11 cellular contexts compared by ENCODE assay signal in genomic region chr19:53882391-53883050, GRCh38. TPM values are rescaled to one million over a fixed set of nuclear protein-coding genes. Genes with fewer than 3 reads are reported as not detected.
DNase-seq lines count a peak whose midpoint lies in the region; ATAC-seq, FAIRE-seq and TF ChIP-seq lines count a peak whose summit lies in the region.
"Had no signal": no experiment of that assay in that cellular context is flagged by ENCODE, and none has a peak within 500 bp of the region (broad histone marks: within the 10 kb centered on the region; RNA-seq: fewer than 3 reads in every experiment).

No MANE protein-coding gene starts in this region.

- H3K79me2 ChIP-seq in HepG2 (ENCODE audit: insufficient read depth, low read length), result no peaks in the 10 kb centered on the region

- H3K27ac Mint-ChIP-seq in activated T-helper 2 cell treated with anti-CD3 and anti-CD28 coated beads, Interferon-gamma antibody, Interleukin-2, Interleukin-4, amounts not matched to agents 10 μg/mL and 5 μg/mL and 100 μg/mL, durations not matched to agents 14 hours and 24 hours and 36 hours, result no peak overlapping the region
- no peak overlapping the region for H3K27ac Mint-ChIP-seq in activated naive CD4-positive, alpha-beta T cell treated with anti-CD3 and anti-CD28 coated beads for 36 hours

- H3K4me3 Mint-ChIP-seq in activated T-helper 2 cell treated with anti-CD3 and anti-CD28 coated beads, Interferon-gamma antibody, Interleukin-2, Interleukin-4, amounts not matched to agents 10 μg/mL and 5 μg/mL and 100 μg/mL, durations not matched to agents 14 hours and 24 hours and 36 hours (ENCODE audit: low read depth), result peak overlapping the region; percentile 30
- no peak overlapping the region for H3K4me3 Mint-ChIP-seq in activated naive CD4-positive, alpha-beta T cell treated with anti-CD3 and anti-CD28 coated beads for 36 hours

- ATAC-seq in HepG2 (no peak), right lobe of liver (no peak)

- H3K4me3 ChIP-seq in HepG2 (replicated peaks in 1 of 3; ENCODE audit: insufficient read depth in 1 of 3, low read depth in 2 of 3, low read length in 3 of 3) (peak overlapping the region in 1 of 3 experiments; percentile 68; a peak in 1 of 6 replicates), right lobe of liver (no peak overlapping the region), kidney epithelial cell (ENCODE audit: low read depth, low read length) (peak overlapping the region; percentile 40), thymus (ENCODE audit: low read length) (peak overlapping the region; percentile 55)
- H3K4me3 ChIP-seq: thyroid gland had no signal

- peak overlapping the region; percentile 89 for H3K4me2 ChIP-seq in HepG2 (ENCODE audit: low read depth, low read length)

- H3K36me3 ChIP-seq in HepG2 (replicated peaks in 1 of 2; ENCODE audit: control insufficient read depth in 1 of 2, insufficient read depth in 2 of 2, low read length in 2 of 2) (no peaks in the 10 kb centered on the region), right lobe of liver (no peaks in the 10 kb centered on the region), kidney epithelial cell (ENCODE audit: control insufficient read depth, insufficient read depth, low read length) (no peaks in the 10 kb centered on the region), thymus (ENCODE audit: control insufficient read depth, insufficient read depth) (no peaks in the 10 kb centered on the region)
- H3K36me3 ChIP-seq: thyroid gland had no signal

- intact Hi-C loops in HepG2 (cut with micrococcal nuclease; ENCODE audit: unreplicated experiment), result loop anchor here (2.0 kb wide), 1 partner anchor 40 kb away; no protein-coding TSS in a partner anchor
- intact Hi-C loops in right lobe of liver (cut with DNase I), result no loop called here
- intact Hi-C loops in activated T-helper 2 cell treated with anti-CD3 and anti-CD28 coated beads, Interferon-gamma antibody, Interleukin-2, Interleukin-4, amounts not matched to agents 10 μg/mL and 5 μg/mL and 100 μg/mL, durations not matched to agents 14 hours and 24 hours and 36 hours (cut with micrococcal nuclease), result loop anchor here (2.0 kb wide), 1 partner anchor 30 kb away; no protein-coding TSS in a partner anchor
- intact Hi-C loops in activated naive CD4-positive, alpha-beta T cell treated with anti-CD3 and anti-CD28 coated beads for 36 hours (cut with micrococcal nuclease), result loop anchor here (1.0 to 5.0 kb wide), 3 partner anchors 30 to 685 kb away; no protein-coding TSS in a partner anchor

- H3K36me3 Mint-ChIP-seq in activated T-helper 2 cell treated with anti-CD3 and anti-CD28 coated beads, Interferon-gamma antibody, Interleukin-2, Interleukin-4, amounts not matched to agents 10 μg/mL and 5 μg/mL and 100 μg/mL, durations not matched to agents 14 hours and 24 hours and 36 hours (ENCODE audit: low read depth), result no peaks in the 10 kb centered on the region
- no peaks in the 10 kb centered on the region for H3K36me3 Mint-ChIP-seq in activated naive CD4-positive, alpha-beta T cell treated with anti-CD3 and anti-CD28 coated beads for 36 hours (ENCODE audit: low read depth)

- POLR2A ChIA-PET in HepG2 (lab: Yijun Ruan, JAX) (interaction anchor here (1.4 to 1.5 kb wide), 3 partner anchors 15 to 18 kb away, joined by 6 to 14 read pairs (median 9); partner anchors contain the start of gene MYADM), HEK293T (lab: Yijun Ruan, JAX) (interaction anchor here (0.6 to 2.0 kb wide), 2 partner anchors 10 to 98 kb away, joined by 3 to 6 read pairs; no protein-coding TSS in a partner anchor)

- H3K9ac ChIP-seq in HepG2 (ENCODE audit: insufficient read depth, low read depth, low read length), result no peak overlapping the region

- no peaks in the 10 kb centered on the region for H4K20me1 ChIP-seq in HepG2 (ENCODE audit: insufficient read depth, low read length)

- H2AFZ ChIP-seq in HepG2 (ENCODE audit: low read length), result no peak overlapping the region

- DNase-seq in HepG2 (ENCODE audit: low spot score), result no peak
- DNase-seq in right lobe of liver, result no peak
- DNase-seq in activated T-helper 2 cell treated with anti-CD3 and anti-CD28 coated beads, Interferon-gamma antibody, Interleukin-2, Interleukin-4, amounts not matched to agents 10 μg/mL and 5 μg/mL and 100 μg/mL, durations not matched to agents 14 hours and 24 hours and 36 hours (ENCODE audit: low spot score), result no peak
- no peak for DNase-seq in kidney epithelial cell (ENCODE audit: low read depth)
- DNase-seq in activated naive CD4-positive, alpha-beta T cell treated with anti-CD3 and anti-CD28 coated beads for 36 hours, result no peak
- DNase-seq in H4 (ENCODE audit: low spot score), result no peak
- DNase-seq in HEK293T (ENCODE audit: extremely low spot score), result no peak
- DNase-seq: NCI-H2029 had no signal

- BruUV-seq in HepG2 (replicated peaks; lab: Mats Ljungman, UMichigan), result no TSS peak

- peaks cover 23% of the 10 kb centered on the region for H3K27me3 Mint-ChIP-seq in activated T-helper 2 cell treated with anti-CD3 and anti-CD28 coated beads, Interferon-gamma antibody, Interleukin-2, Interleukin-4, amounts not matched to agents 10 μg/mL and 5 μg/mL and 100 μg/mL, durations not matched to agents 14 hours and 24 hours and 36 hours (ENCODE audit: low read depth)
- H3K27me3 Mint-ChIP-seq in activated naive CD4-positive, alpha-beta T cell treated with anti-CD3 and anti-CD28 coated beads for 36 hours (ENCODE audit: low read depth), result peaks cover 17% of the 10 kb centered on the region

- TF ChIP-seq EP300 in HepG2 (IDR thresholded peaks at IDR 0.05; ENCODE audit: low read depth in 2 of 2, low read length in 2 of 2) (no peak), HepG2 (CRISPR knock-in tag; IDR thresholded peaks at IDR 0.05; ENCODE audit: borderline replicate concordance) (no peak)

- H3K27me3 ChIP-seq in HepG2 (ENCODE audit: control insufficient read depth in 1 of 2, insufficient read depth in 2 of 2, low read length in 2 of 2) (peaks cover 0 to 38% of the 10 kb centered on the region in 2 experiments; a peak in 3 of 5 replicates), right lobe of liver (peaks cover 0 to 11% of the 10 kb centered on the region in 2 donors), kidney epithelial cell (ENCODE audit: control insufficient read depth, insufficient read depth, low read length) (peaks cover 45% of the 10 kb centered on the region), thymus (ENCODE audit: control insufficient read depth, insufficient read depth) (peaks cover 26% of the 10 kb centered on the region)

- H3K27ac ChIP-seq in HepG2 (ENCODE audit: extremely low read length, insufficient read depth, low read length), result no peak overlapping the region
- no peak overlapping the region for H3K27ac ChIP-seq in right lobe of liver
- H3K27ac ChIP-seq in thymus (ENCODE audit: low read depth), result peak overlapping the region; percentile 31
- H3K27ac ChIP-seq: thyroid gland had no signal

- peaks cover 11% of the 10 kb centered on the region for H3K4me1 Mint-ChIP-seq in activated T-helper 2 cell treated with anti-CD3 and anti-CD28 coated beads, Interferon-gamma antibody, Interleukin-2, Interleukin-4, amounts not matched to agents 10 μg/mL and 5 μg/mL and 100 μg/mL, durations not matched to agents 14 hours and 24 hours and 36 hours (ENCODE audit: low read depth)
- peaks cover 20% of the 10 kb centered on the region for H3K4me1 Mint-ChIP-seq in activated naive CD4-positive, alpha-beta T cell treated with anti-CD3 and anti-CD28 coated beads for 36 hours (ENCODE audit: low read depth)

- 17% methylated on average over 15 of the region's 18 CpGs for WGBS in HepG2 (ENCODE audit: low lambda C conversion rate)
- WGBS in right lobe of liver (ENCODE audit: insufficient coverage, low coverage, low lambda C conversion rate, missing lambda C conversion rate), result 7% methylated on average over 13 of the region's 18 CpGs
- 8% methylated on average over 18 of the region's 18 CpGs for WGBS in thymus

- no peak for TF ChIP-seq RAD21 in HepG2 (CRISPR knock-in tag; IDR thresholded peaks at IDR 0.05)

- FAIRE-seq in HepG2 (lab: Jason Lieb, UNC), result no peak

- CTCF ChIA-PET in HepG2 (lab: Yijun Ruan, JAX; ENCODE audit: low intra/inter-chr PET ratio, low total read pairs), result interaction anchor here (2.7 to 3.7 kb wide), 2 partner anchors 29 to 40 kb away, joined by 20 to 34 read pairs; no protein-coding TSS in a partner anchor
- CTCF ChIA-PET in activated naive CD4-positive, alpha-beta T cell treated with anti-CD3 and anti-CD28 coated beads for 36 hours (lab: Charles Lee), result interaction anchor here (1.1 to 1.6 kb wide), 4 partner anchors 12 to 141 kb away, joined by 3 to 10 read pairs (median 3); partner anchors contain the start of gene MYADM
- CTCF ChIA-PET in HEK293T (lab: Yijun Ruan, JAX), result no interaction called here

- peaks cover 30% of the 10 kb centered on the region for H3K4me1 ChIP-seq in HepG2 (ENCODE audit: insufficient read depth, low read length)
- peaks cover 0 to 11% (median 0%) of the 10 kb centered on the region in 4 donors for H3K4me1 ChIP-seq in right lobe of liver
- peaks cover 30% of the 10 kb centered on the region for H3K4me1 ChIP-seq in thymus (ENCODE audit: control insufficient read depth, insufficient read depth, low read length)

- in situ Hi-C loops in HepG2 (cut with HindIII; ENCODE audit: extremely low pct_ligation_motif_present, low pct_unique_long_range_greater_than_20kb), result loop anchor here (5.0 kb wide), 1 partner anchor 40 kb away; no protein-coding TSS in a partner anchor

- TF ChIP-seq POLR2A in HepG2 (IDR thresholded peaks at IDR 0.05; ENCODE audit: insufficient read depth in 1 of 2, low read depth in 2 of 2, low read length in 2 of 2), result no peak
- TF ChIP-seq POLR2A in right lobe of liver (IDR thresholded peaks at IDR 0.05), result no peak

- TF ChIP-seq CTCF in HepG2 (CRISPR knock-in tag; IDR thresholded peaks at IDR 0.05) (no peak), right lobe of liver (IDR thresholded peaks at IDR 0.05) (no peak), kidney epithelial cell (IDR thresholded peaks at IDR 0.05; ENCODE audit: insufficient read depth, low read length, poor library complexity, severe bottlenecking) (no peak)

- H3K9me3 ChIP-seq in HepG2 (ENCODE audit: low read length), result no peaks in the 10 kb centered on the region
- H3K9me3 ChIP-seq in right lobe of liver, result no peaks in the 10 kb centered on the region
- no peaks in the 10 kb centered on the region for H3K9me3 ChIP-seq in thymus (ENCODE audit: control insufficient read depth)
- H3K9me3 ChIP-seq: thyroid gland had no signal

- no peaks in the 10 kb centered on the region for H3K9me3 Mint-ChIP-seq in activated T-helper 2 cell treated with anti-CD3 and anti-CD28 coated beads, Interferon-gamma antibody, Interleukin-2, Interleukin-4, amounts not matched to agents 10 μg/mL and 5 μg/mL and 100 μg/mL, durations not matched to agents 14 hours and 24 hours and 36 hours
- H3K9me3 Mint-ChIP-seq in activated naive CD4-positive, alpha-beta T cell treated with anti-CD3 and anti-CD28 coated beads for 36 hours, result no peaks in the 10 kb centered on the region

RNA-seq across cellular contexts. Expression of gene PRKCG, which starts 0.5 kb away (rescaled TPM):
- total RNA-seq in HepG2 (2016; rRNA removed; fragmentation: Illumina TruSeq; extraction: Trizol), result 0.02 TPM in 1 of 2 replicates, not detected in the other
- total RNA-seq in HepG2 (2016; cell fraction: cytosol; rRNA removed; fragmentation: Illumina TruSeq; extraction: Trizol; ENCODE audit: low read depth), result not detected in 2 replicates
- not detected in 2 replicates for total RNA-seq in HepG2 (2016; cell fraction: insoluble cytoplasmic fraction; rRNA removed; fragmentation: Illumina TruSeq; extraction: Trizol)
- not detected in 2 replicates for total RNA-seq in HepG2 (2016; cell fraction: membrane; rRNA removed; fragmentation: Illumina TruSeq; extraction: Trizol)
- total RNA-seq in HepG2 (2016; cell fraction: nucleus; rRNA removed; fragmentation: Illumina TruSeq; extraction: Trizol), result not detected in 2 replicates
- 0.03 and 0.04 TPM in 2 replicates for polyA plus RNA-seq in HepG2 (2011; rRNA removed)
- not detected in 2 replicates for polyA plus RNA-seq in HepG2 (2011; cell fraction: cytosol; rRNA removed)
- 0.24 and 0.68 TPM in 2 replicates for polyA plus RNA-seq in HepG2 (2011; cell fraction: nucleus; rRNA removed)
- polyA plus RNA-seq in HepG2 (2012), result 0.08 TPM in 1 of 2 replicates, not detected in the other
- polyA plus RNA-seq in HepG2 (2016; cell fraction: cytosol; fragmentation: Illumina TruSeq; extraction: Trizol; ENCODE audit: low read depth), result not detected in 2 replicates
- not detected in 2 replicates for polyA plus RNA-seq in HepG2 (2016; cell fraction: insoluble cytoplasmic fraction; fragmentation: Illumina TruSeq; extraction: Trizol; ENCODE audit: low read depth)
- polyA plus RNA-seq in HepG2 (2016; cell fraction: membrane; fragmentation: Illumina TruSeq; extraction: Trizol; ENCODE audit: low read depth), result not detected in 2 replicates
- polyA plus RNA-seq in HepG2 (2016; cell fraction: nucleus; fragmentation: Illumina TruSeq; extraction: Trizol; ENCODE audit: insufficient read depth, low read depth), result 0.37 and 0.40 TPM in 2 replicates
- 0.84 TPM in 1 of 2 replicates, not detected in the other for polyA minus RNA-seq in HepG2 (2011; rRNA and poly(A)+ RNA removed; ENCODE audit: low replicate concordance)
- not detected in 2 replicates for polyA minus RNA-seq in HepG2 (2011; cell fraction: cytosol; rRNA and poly(A)+ RNA removed)
- polyA minus RNA-seq in HepG2 (2011; cell fraction: nucleus; rRNA and poly(A)+ RNA removed), result 0.13 TPM in 1 of 2 replicates, not detected in the other
- total RNA-seq in right lobe of liver, result not detected
- total RNA-seq in activated T-helper 2 cell treated with anti-CD3 and anti-CD28 coated beads, Interferon-gamma antibody, Interleukin-2, Interleukin-4, amounts not matched to agents 10 μg/mL and 5 μg/mL and 100 μg/mL, durations not matched to agents 14 hours and 24 hours and 36 hours, result not detected in 2 replicates
- 0.13 TPM in 1 of 2 replicates, not detected in the other for total RNA-seq in kidney epithelial cell
- polyA plus RNA-seq in thymus, result 4.5 TPM
- total RNA-seq in activated naive CD4-positive, alpha-beta T cell treated with anti-CD3 and anti-CD28 coated beads for 36 hours, result not detected
- not detected in 2 replicates for total RNA-seq in H4 (2014; rRNA removed; shearing (Covaris generic))
- total RNA-seq: dermis microvascular lymphatic vessel endothelial cell, thyroid gland had no signal

RNA-seq across cellular contexts. Expression of gene MYADM, which starts 14.8 kb away (rescaled TPM):
- total RNA-seq in HepG2 (2016; rRNA removed; fragmentation: Illumina TruSeq; extraction: Trizol), result 12.4 and 19.9 TPM in 2 replicates
- total RNA-seq in HepG2 (2016; cell fraction: cytosol; rRNA removed; fragmentation: Illumina TruSeq; extraction: Trizol; ENCODE audit: low read depth), result 2.9 and 3.4 TPM in 2 replicates
- total RNA-seq in HepG2 (2016; cell fraction: insoluble cytoplasmic fraction; rRNA removed; fragmentation: Illumina TruSeq; extraction: Trizol), result 8.1 and 17.3 TPM in 2 replicates
- 10.9 and 11.2 TPM in 2 replicates for total RNA-seq in HepG2 (2016; cell fraction: membrane; rRNA removed; fragmentation: Illumina TruSeq; extraction: Trizol)
- 19.9 and 23.5 TPM in 2 replicates for total RNA-seq in HepG2 (2016; cell fraction: nucleus; rRNA removed; fragmentation: Illumina TruSeq; extraction: Trizol)
- 38.1 and 51.6 TPM in 2 replicates for polyA plus RNA-seq in HepG2 (2011; rRNA removed)
- polyA plus RNA-seq in HepG2 (2011; cell fraction: cytosol; rRNA removed), result 23.9 and 30.3 TPM in 2 replicates
- 51.4 and 66.0 TPM in 2 replicates for polyA plus RNA-seq in HepG2 (2011; cell fraction: nucleus; rRNA removed)
- polyA plus RNA-seq in HepG2 (2012), result 42.9 and 44.2 TPM in 2 replicates
- polyA plus RNA-seq in HepG2 (2016; cell fraction: cytosol; fragmentation: Illumina TruSeq; extraction: Trizol; ENCODE audit: low read depth), result 4.4 and 4.6 TPM in 2 replicates
- polyA plus RNA-seq in HepG2 (2016; cell fraction: insoluble cytoplasmic fraction; fragmentation: Illumina TruSeq; extraction: Trizol; ENCODE audit: low read depth), result 21.9 and 33.1 TPM in 2 replicates
- 11.8 and 14.0 TPM in 2 replicates for polyA plus RNA-seq in HepG2 (2016; cell fraction: membrane; fragmentation: Illumina TruSeq; extraction: Trizol; ENCODE audit: low read depth)
- polyA plus RNA-seq in HepG2 (2016; cell fraction: nucleus; fragmentation: Illumina TruSeq; extraction: Trizol; ENCODE audit: insufficient read depth, low read depth), result 72.7 and 73.9 TPM in 2 replicates
- polyA minus RNA-seq in HepG2 (2011; rRNA and poly(A)+ RNA removed; ENCODE audit: low replicate concordance), result 6.9 and 90.5 TPM in 2 replicates
- 35.5 and 36.5 TPM in 2 replicates for polyA minus RNA-seq in HepG2 (2011; cell fraction: cytosol; rRNA and poly(A)+ RNA removed)
- 14.3 and 15.6 TPM in 2 replicates for polyA minus RNA-seq in HepG2 (2011; cell fraction: nucleus; rRNA and poly(A)+ RNA removed)
- 10 to 100 TPM; 15.4 to 38.3 (median 20.9) TPM for total RNA-seq in right lobe of liver
- total RNA-seq in activated T-helper 2 cell treated with anti-CD3 and anti-CD28 coated beads, Interferon-gamma antibody, Interleukin-2, Interleukin-4, amounts not matched to agents 10 μg/mL and 5 μg/mL and 100 μg/mL, durations not matched to agents 14 hours and 24 hours and 36 hours, result 96.3 and 102 TPM in 2 replicates
- 54.0 and 70.0 TPM in 2 replicates for total RNA-seq in kidney epithelial cell
- 34.4 TPM for polyA plus RNA-seq in thymus
- total RNA-seq in activated naive CD4-positive, alpha-beta T cell treated with anti-CD3 and anti-CD28 coated beads for 36 hours, result 10 to 100 TPM; 13.6 to 13.9 TPM
- 4.8 and 17.3 TPM in 2 replicates for total RNA-seq in H4 (2014; rRNA removed; shearing (Covaris generic))

RNA-seq across cellular contexts. Expression of gene CACNG7, which starts 26.6 kb away (rescaled TPM):
- total RNA-seq in HepG2 (2016; rRNA removed; fragmentation: Illumina TruSeq; extraction: Trizol) (not detected in 2 replicates), right lobe of liver (not detected), kidney epithelial cell (not detected in 2 replicates)
- not detected in 2 replicates for total RNA-seq in HepG2 (2016; cell fraction: cytosol; rRNA removed; fragmentation: Illumina TruSeq; extraction: Trizol; ENCODE audit: low read depth)
- total RNA-seq in HepG2 (2016; cell fraction: insoluble cytoplasmic fraction; rRNA removed; fragmentation: Illumina TruSeq; extraction: Trizol), result not detected in 2 replicates
- total RNA-seq in HepG2 (2016; cell fraction: membrane; rRNA removed; fragmentation: Illumina TruSeq; extraction: Trizol), result not detected in 2 replicates
- not detected in 2 replicates for total RNA-seq in HepG2 (2016; cell fraction: nucleus; rRNA removed; fragmentation: Illumina TruSeq; extraction: Trizol)
- polyA plus RNA-seq in HepG2 (2011; rRNA removed) (not detected in 2 replicates), thymus (0.05 TPM)
- not detected in 2 replicates for polyA plus RNA-seq in HepG2 (2011; cell fraction: cytosol; rRNA removed)
- polyA plus RNA-seq in HepG2 (2011; cell fraction: nucleus; rRNA removed), result not detected in 2 replicates
- polyA plus RNA-seq in HepG2 (2012), result not detected in 2 replicates
- polyA plus RNA-seq in HepG2 (2016; cell fraction: cytosol; fragmentation: Illumina TruSeq; extraction: Trizol; ENCODE audit: low read depth), result not detected in 2 replicates
- not detected in 2 replicates for polyA plus RNA-seq in HepG2 (2016; cell fraction: insoluble cytoplasmic fraction; fragmentation: Illumina TruSeq; extraction: Trizol; ENCODE audit: low read depth)
- polyA plus RNA-seq in HepG2 (2016; cell fraction: membrane; fragmentation: Illumina TruSeq; extraction: Trizol; ENCODE audit: low read depth), result not detected in 2 replicates
- not detected in 2 replicates for polyA plus RNA-seq in HepG2 (2016; cell fraction: nucleus; fragmentation: Illumina TruSeq; extraction: Trizol; ENCODE audit: insufficient read depth, low read depth)
- polyA minus RNA-seq in HepG2 (2011; rRNA and poly(A)+ RNA removed; ENCODE audit: low replicate concordance), result not detected in 2 replicates
- polyA minus RNA-seq in HepG2 (2011; cell fraction: cytosol; rRNA and poly(A)+ RNA removed), result not detected in 2 replicates
- polyA minus RNA-seq in HepG2 (2011; cell fraction: nucleus; rRNA and poly(A)+ RNA removed), result not detected in 2 replicates
- total RNA-seq in activated T-helper 2 cell treated with anti-CD3 and anti-CD28 coated beads, Interferon-gamma antibody, Interleukin-2, Interleukin-4, amounts not matched to agents 10 μg/mL and 5 μg/mL and 100 μg/mL, durations not matched to agents 14 hours and 24 hours and 36 hours, result not detected in 2 replicates
- total RNA-seq in activated naive CD4-positive, alpha-beta T cell treated with anti-CD3 and anti-CD28 coated beads for 36 hours, result not detected
- total RNA-seq in H4 (2014; rRNA removed; shearing (Covaris generic)), result not detected in 2 replicates
- total RNA-seq: dermis microvascular lymphatic vessel endothelial cell, thyroid gland had no signal

RNA-seq across cellular contexts. Expression of gene NLRP12, which starts 58.4 kb away (rescaled TPM):
- total RNA-seq in HepG2 (2016; rRNA removed; fragmentation: Illumina TruSeq; extraction: Trizol) (0.10 and 0.15 TPM in 2 replicates), right lobe of liver (under 1 TPM; 0.20 to 0.56 (median 0.34) TPM), kidney epithelial cell (not detected in 2 replicates)
- total RNA-seq in HepG2 (2016; cell fraction: cytosol; rRNA removed; fragmentation: Illumina TruSeq; extraction: Trizol; ENCODE audit: low read depth), result 0.09 TPM in 1 of 2 replicates, not detected in the other
- 0.04 and 0.10 TPM in 2 replicates for total RNA-seq in HepG2 (2016; cell fraction: insoluble cytoplasmic fraction; rRNA removed; fragmentation: Illumina TruSeq; extraction: Trizol)
- total RNA-seq in HepG2 (2016; cell fraction: membrane; rRNA removed; fragmentation: Illumina TruSeq; extraction: Trizol), result 0.07 TPM in 1 of 2 replicates, not detected in the other
- total RNA-seq in HepG2 (2016; cell fraction: nucleus; rRNA removed; fragmentation: Illumina TruSeq; extraction: Trizol), result not detected in 2 replicates
- polyA plus RNA-seq in HepG2 (2011; rRNA removed) (0.20 and 0.21 TPM in 2 replicates), thymus (0.21 TPM)
- polyA plus RNA-seq in HepG2 (2011; cell fraction: cytosol; rRNA removed), result 0.23 and 0.40 TPM in 2 replicates
- polyA plus RNA-seq in HepG2 (2011; cell fraction: nucleus; rRNA removed), result 0.07 and 0.08 TPM in 2 replicates
- 0.07 and 0.11 TPM in 2 replicates for polyA plus RNA-seq in HepG2 (2012)
- polyA plus RNA-seq in HepG2 (2016; cell fraction: cytosol; fragmentation: Illumina TruSeq; extraction: Trizol; ENCODE audit: low read depth), result 0.02 TPM in 1 of 2 replicates, not detected in the other
- polyA plus RNA-seq in HepG2 (2016; cell fraction: insoluble cytoplasmic fraction; fragmentation: Illumina TruSeq; extraction: Trizol; ENCODE audit: low read depth), result 0.11 and 0.13 TPM in 2 replicates
- polyA plus RNA-seq in HepG2 (2016; cell fraction: membrane; fragmentation: Illumina TruSeq; extraction: Trizol; ENCODE audit: low read depth), result 0.07 TPM in 1 of 2 replicates, not detected in the other
- polyA plus RNA-seq in HepG2 (2016; cell fraction: nucleus; fragmentation: Illumina TruSeq; extraction: Trizol; ENCODE audit: insufficient read depth, low read depth), result 0.15 TPM in 1 of 2 replicates, not detected in the other
- polyA minus RNA-seq in HepG2 (2011; rRNA and poly(A)+ RNA removed; ENCODE audit: low replicate concordance), result 0.24 TPM in 1 of 2 replicates, not detected in the other
- polyA minus RNA-seq in HepG2 (2011; cell fraction: cytosol; rRNA and poly(A)+ RNA removed), result not detected in 2 replicates
- polyA minus RNA-seq in HepG2 (2011; cell fraction: nucleus; rRNA and poly(A)+ RNA removed), result 0.12 and 0.13 TPM in 2 replicates
- not detected in 2 replicates for total RNA-seq in activated T-helper 2 cell treated with anti-CD3 and anti-CD28 coated beads, Interferon-gamma antibody, Interleukin-2, Interleukin-4, amounts not matched to agents 10 μg/mL and 5 μg/mL and 100 μg/mL, durations not matched to agents 14 hours and 24 hours and 36 hours
- total RNA-seq in activated naive CD4-positive, alpha-beta T cell treated with anti-CD3 and anti-CD28 coated beads for 36 hours, result not detected
- total RNA-seq in H4 (2014; rRNA removed; shearing (Covaris generic)), result 0.31 and 0.37 TPM in 2 replicates

Comparison
In these comparisons a context has a peak if more than half of its experiments do, and no peak if none do; other contexts are left out.
1. intact Hi-C loops: an anchor here in HepG2 (2.0 kb wide), activated T-helper 2 cell treated with anti-CD3 and anti-CD28 coated beads, Interferon-gamma antibody, Interleukin-2, Interleukin-4, amounts not matched to agents 10 μg/mL and 5 μg/mL and 100 μg/mL, durations not matched to agents 14 hours and 24 hours and 36 hours (2.0 kb wide) and activated naive CD4-positive, alpha-beta T cell treated with anti-CD3 and anti-CD28 coated beads for 36 hours (1.0 to 5.0 kb wide); none called in right lobe of liver.
2. H3K4me3 ChIP-seq: peak in kidney epithelial cell (single experiment) and thymus (single experiment); none in right lobe of liver (0 of 3).